ENCODE assay signal across 16 cellular contexts in genomic region chr11:120651396-120651795, GRCh38.
"Had no signal": no experiment of that assay in that cellular context is flagged by ENCODE, and none has a peak within 500 bp of the region (broad histone marks: within the 10 kb centered on the region; RNA-seq: fewer than 3 reads in every experiment).

No MANE protein-coding gene starts in this region.

- H3K27me3 ChIP-seq: dorsolateral prefrontal cortex, foreskin keratinocyte, left lung had no signal

- DNase-seq: dermis blood vessel endothelial cell; effector CD4-positive, alpha-beta T cell; effector memory CD4-positive, alpha-beta T cell; foreskin keratinocyte; heart left ventricle; hippocampal formation; left cardiac atrium; left lung; left ventricle myocardium superior; lower lobe of right lung; mesenchymal stem cell; midbrain had no signal

- ATAC-seq: foreskin keratinocyte, gastroesophageal sphincter, heart left ventricle, left cardiac atrium, left lung, left ventricle myocardium superior, lower lobe of right lung had no signal

- H3K4me1 ChIP-seq: esophagus muscularis mucosa, foreskin keratinocyte, gastroesophageal sphincter, heart left ventricle, left lung, lower lobe of right lung had no signal

- H3K27ac ChIP-seq: coronary artery, dorsolateral prefrontal cortex, esophagus muscularis mucosa, foreskin keratinocyte, gastroesophageal sphincter, heart left ventricle, left lung, lower lobe of right lung had no signal

- H3K4me3 ChIP-seq: coronary artery, dorsolateral prefrontal cortex, esophagus muscularis mucosa, gastroesophageal sphincter, heart left ventricle, left lung, lower lobe of right lung had no signal

- H3K36me3 ChIP-seq: esophagus muscularis mucosa, gastroesophageal sphincter, heart left ventricle, left lung, lower lobe of right lung had no signal

- H3K9me3 ChIP-seq: esophagus muscularis mucosa, gastroesophageal sphincter, heart left ventricle, left lung, lower lobe of right lung had no signal
